23 cellular contexts compared by ENCODE assay signal in genomic region chr10:64840341-64840740, GRCh38.
"Had no signal": no experiment of that assay in that cellular context is flagged by ENCODE, and none has a peak within 500 bp of the region (broad histone marks: within the 10 kb centered on the region; RNA-seq: fewer than 3 reads in every experiment).

No MANE protein-coding gene starts in this region.

- ATAC-seq: K562, SK-N-SH treated with all-trans-retinoic acid at 6 μM for 48 hours had no signal

- DNase-seq: Kasumi-1, MM.1S, NCI-H1092 treated with DMSO at 0.1 percent for 48 hours, NCI-H1436, NCI-H187, NCI-H2029, NCI-H2081 treated with DMSO at 0.1 percent for 48 hours, NCI-H2171, NCI-H226, NCI-H446, NCI-H510A, NCI-H524 treated with DMSO at 0.1 percent for 48 hours, NCI-H69, NCI-H774, RPMI8226, SHP77 treated with DMSO at 0.1 percent for 48 hours, SJCRH30 had no signal

- H3K27me3 ChIP-seq: SJCRH30 had no signal

- H3K27ac ChIP-seq: KMS-11, SJCRH30 had no signal

- H3K27ac Mint-ChIP-seq: IgD-negative memory B cell had no signal

- H3K27me3 Mint-ChIP-seq: IgD-negative memory B cell had no signal

- H3K4me3 ChIP-seq: K562, SJCRH30 had no signal

- FAIRE-seq: HTR-8/SVneo, K562, RCC 7860 had no signal

- H3K4me3 Mint-ChIP-seq: IgD-negative memory B cell had no signal

- H3K36me3 ChIP-seq: SJCRH30 had no signal

- H3K4me1 Mint-ChIP-seq: IgD-negative memory B cell had no signal

- H3K9me3 ChIP-seq: SJCRH30 had no signal

- H3K4me1 ChIP-seq: SJCRH30 had no signal
